8 cellular contexts compared by ENCODE assay signal in the genomic region with DNA sequence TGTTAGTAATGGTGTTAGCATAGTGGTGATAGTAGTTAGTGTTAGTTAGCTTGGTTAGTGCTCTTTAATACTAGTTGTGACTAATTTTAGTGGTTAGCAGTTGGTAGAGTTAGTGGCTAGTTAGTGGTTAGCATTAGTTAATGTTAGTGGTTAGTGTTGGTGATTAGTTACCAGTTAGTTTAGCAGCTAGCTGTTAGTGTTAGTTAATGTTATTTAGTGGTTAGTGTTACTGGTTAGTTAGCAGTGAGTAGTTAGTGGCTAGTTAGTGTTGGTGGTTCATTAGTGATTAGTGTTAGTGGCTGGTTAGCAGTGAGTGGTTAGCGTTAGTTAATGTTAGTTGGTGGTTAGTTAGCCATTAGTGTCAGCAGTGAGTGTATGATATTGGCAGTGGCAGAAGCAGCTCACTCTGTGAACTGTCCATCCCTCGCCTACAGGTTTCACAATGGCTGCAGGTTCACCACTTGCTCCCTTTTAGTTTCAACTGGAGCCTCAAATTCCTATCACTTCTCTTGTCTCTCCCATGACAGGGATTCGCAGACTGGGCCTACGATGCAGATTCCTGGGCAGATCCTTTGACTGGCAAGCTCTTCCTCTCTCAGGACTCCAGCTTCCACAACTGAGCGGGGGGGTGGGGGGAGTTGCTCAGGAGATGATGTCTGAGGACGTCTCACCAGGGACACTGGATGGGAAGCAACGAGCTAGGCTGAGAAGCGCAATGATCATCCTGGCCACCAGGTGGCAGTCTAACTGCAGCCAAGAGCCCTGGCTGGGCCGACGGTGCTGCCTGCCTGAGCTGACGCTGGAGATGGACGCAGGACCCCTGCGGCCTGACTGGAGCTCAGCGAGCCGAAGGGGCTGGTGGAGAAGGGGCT. TPM values are rescaled to one million over a fixed set of nuclear protein-coding genes. Genes with fewer than 3 reads are reported as not detected.
DNase-seq lines count a peak whose midpoint lies in the region; ATAC-seq, FAIRE-seq and TF ChIP-seq lines count a peak whose summit lies in the region.

No MANE protein-coding gene starts in this region.

- no peak overlapping the region for H2BK5ac ChIP-seq in trophoblast cell (ENCODE audit: low read depth, low read length, poor library complexity)

- no peak overlapping the region for H3K4ac ChIP-seq in trophoblast cell (ENCODE audit: low read depth, low read length)

- H3K79me2 ChIP-seq in trophoblast cell (ENCODE audit: control insufficient read depth, insufficient read depth, low read length, poor library complexity) = no peaks in the 10 kb centered on the region

- WGBS in trophoblast cell (ENCODE audit: extremely low coverage, insufficient coverage, insufficient read length) = no CpG with 5 or more reads among the region's 15 CpGs

- peak; percentile 38 for FAIRE-seq in H54 (lab: Jason Lieb, UNC)

- no peak overlapping the region for H4K91ac ChIP-seq in trophoblast cell (ENCODE audit: low read depth, low read length)

- TF ChIP-seq CTCF in GM10266 (IDR thresholded peaks at IDR 0.05; ENCODE audit: control insufficient read depth, insufficient read depth, low read depth, missing control alignments) (peak; percentile 98), LNCAP (IDR thresholded peaks at IDR 0.05) (peak; percentile 88), upper lobe of right lung (IDR thresholded peaks at IDR 0.05) (peak; percentile 95)

- no peak overlapping the region for H2BK12ac ChIP-seq in trophoblast cell (ENCODE audit: low read length)

- no peaks in the 10 kb centered on the region for H3K79me1 ChIP-seq in trophoblast cell (ENCODE audit: low read length)

- H3K23ac ChIP-seq in trophoblast cell (ENCODE audit: low read length) = no peak overlapping the region

- no peak overlapping the region for H2AK5ac ChIP-seq in trophoblast cell (ENCODE audit: low read length)

- H4K12ac ChIP-seq in trophoblast cell (ENCODE audit: low read depth, low read length) = no peak overlapping the region

- H3K27me3 ChIP-seq in SJCRH30 = peaks cover 20% of the 10 kb centered on the region
- H3K27me3 ChIP-seq in trophoblast cell (ENCODE audit: insufficient read depth, low read length) = no peaks in the 10 kb centered on the region
- no peaks in the 10 kb centered on the region for H3K27me3 ChIP-seq in upper lobe of right lung

- no peak overlapping the region for H3K4me3 ChIP-seq in SJCRH30
- no peak overlapping the region for H3K4me3 ChIP-seq in trophoblast cell (ENCODE audit: low read depth, low read length)
- no peak overlapping the region for H3K4me3 ChIP-seq in upper lobe of right lung

- no peak overlapping the region for H3K27ac ChIP-seq in SJCRH30
- no peak overlapping the region for H3K27ac ChIP-seq in trophoblast cell (ENCODE audit: low read depth, low read length)
- no peak overlapping the region for H3K27ac ChIP-seq in upper lobe of right lung

- H3K36me3 ChIP-seq in SJCRH30 (no peaks in the 10 kb centered on the region), trophoblast cell (ENCODE audit: control insufficient read depth in 1 of 2, insufficient read depth in 2 of 2, low read length in 2 of 2) (no peaks in the 10 kb centered on the region), upper lobe of right lung (no peaks in the 10 kb centered on the region)

- H4K8ac ChIP-seq in trophoblast cell (ENCODE audit: low read depth, low read length) = no peak overlapping the region

- H3K9ac ChIP-seq in trophoblast cell (ENCODE audit: low read length) = no peak overlapping the region

- H3K4me1 ChIP-seq in SJCRH30 = no peaks in the 10 kb centered on the region
- peaks cover 0 to under 1% of the 10 kb centered on the region in 2 experiments for H3K4me1 ChIP-seq in trophoblast cell (ENCODE audit: control insufficient read depth in 1 of 2, insufficient read depth in 2 of 2, low read length in 2 of 2)
- peaks cover 5% of the 10 kb centered on the region for H3K4me1 ChIP-seq in upper lobe of right lung

- peak; percentile 91 for ATAC-seq in upper lobe of right lung

- H3K18ac ChIP-seq in trophoblast cell (ENCODE audit: low read length) = no peak overlapping the region

- intact Hi-C loops in upper lobe of right lung (cut with DNase I) = no loop called here

- no peak overlapping the region for H2BK120ac ChIP-seq in trophoblast cell (ENCODE audit: insufficient read depth, low read length, poor library complexity)

- DNase-seq in GM10266 (ENCODE audit: extremely low spot score) (peak; percentile 79), H54 (ENCODE audit: insufficient read length, low spot score) (peak; percentile 97), SJCRH30 (peak; percentile 61 to 83), glomerular endothelial cell (ENCODE audit: extremely low read depth, low read depth, low spot score) (peak; percentile 41), trophoblast cell (peak; percentile 67 to 93), upper lobe of right lung (peak; percentile 88)
- DNase-seq in activated naive CD4-positive, alpha-beta T cell (lab: John Stamatoyannopoulos, UW) = peak; percentile 48 to 73 (median 58)

- no peak overlapping the region for H2AFZ ChIP-seq in trophoblast cell (ENCODE audit: insufficient read depth, low read length, poor library complexity)

- H3K9me3 ChIP-seq in SJCRH30 (replicated peaks) (no peaks in the 10 kb centered on the region), trophoblast cell (ENCODE audit: insufficient read depth, low read depth, low read length) (no peaks in the 10 kb centered on the region), upper lobe of right lung (no peaks in the 10 kb centered on the region)

- no peak overlapping the region for H3K4me2 ChIP-seq in trophoblast cell (ENCODE audit: low read length)

- no peak overlapping the region for H3K14ac ChIP-seq in trophoblast cell (ENCODE audit: low read length)

- TF ChIP-seq POLR2A in H54 (IDR thresholded peaks at IDR 0.05; ENCODE audit: low read depth, low read length) = no peak

RNA-seq across cellular contexts. Expression of a gene that starts 19.5 kb away (rescaled TPM):
- total RNA-seq in SJCRH30 (2014; rRNA removed; shearing (Covaris generic)) = not detected in 2 replicates
- total RNA-seq in glomerular endothelial cell (not detected in 2 replicates), upper lobe of right lung (not detected)
- 0.31 and 0.79 TPM in 2 replicates for polyA plus RNA-seq in trophoblast cell (2013)

Comparison
In these comparisons a context has a peak if more than half of its experiments do, and no peak if none do; other contexts are left out.
1. DNase-seq: peak in every context shown above with its lines; median percentile 97 in H54; 88 in upper lobe of right lung; 80 in trophoblast cell; 79 in GM10266; 72 in SJCRH30; 58 in activated naive CD4-positive, alpha-beta T cell; 41 in glomerular endothelial cell.